In the genomic region with DNA sequence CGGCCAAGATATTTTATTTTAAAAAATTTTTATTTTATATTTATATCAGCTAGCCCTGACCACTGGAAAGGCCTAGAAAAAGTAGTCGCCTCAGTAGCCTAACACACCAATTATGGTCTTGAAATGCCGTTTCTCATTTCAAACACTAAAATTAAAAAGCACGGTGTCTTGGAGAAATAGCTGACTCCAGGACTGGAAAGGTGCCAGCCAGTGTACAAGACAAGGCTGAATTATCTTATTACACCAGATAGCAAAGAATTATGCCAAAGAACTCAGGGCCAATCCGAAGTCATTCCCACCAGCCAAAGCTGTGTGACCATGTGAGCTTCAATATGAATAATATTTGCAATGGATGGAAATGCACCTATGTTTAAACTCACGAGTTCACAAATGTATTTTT, we compare ENCODE assay signal across 33 cellular contexts. TPM values are rescaled to one million over a fixed set of nuclear protein-coding genes. Genes with fewer than 3 reads are reported as not detected.
"Had no signal": no experiment of that assay in that cellular context is flagged by ENCODE, and none has a peak within 500 bp of the region (broad histone marks: within the 10 kb centered on the region; RNA-seq: fewer than 3 reads in every experiment).

No MANE protein-coding gene starts in this region.

- H3K36me3 ChIP-seq: ascending aorta, cardiac muscle cell had no signal

- H3K4me1 ChIP-seq: ascending aorta had no signal

- H3K4me3 ChIP-seq: ascending aorta, cardiac muscle cell had no signal

- DNase-seq: activated B cell treated with CpG ODN at 0.5 μM for 24 hours; activated CD4-positive, alpha-beta memory T cell treated with anti-CD3 and anti-CD28 coated beads for 36 hours; activated CD4-positive, alpha-beta T cell treated with anti-CD3 and anti-CD28 coated beads for 4 hours; activated CD4-positive, alpha-beta T cell treated with anti-CD3 and anti-CD28 coated beads, Interleukin-2, amount 10 ng/mL, durations not matched to agents 24 days and 14 days; activated CD4-positive, alpha-beta T cell treated with anti-CD3 and anti-CD28 coated beads, Interleukin-2, amount 50 U/mL, for 1 hour; activated CD4-positive, alpha-beta T cell treated with anti-CD3 and anti-CD28 coated beads, Interleukin-2, amount 50 U/mL, for 4 hours; activated CD4-positive, CD25-positive, alpha-beta regulatory T cell treated with anti-CD3 and anti-CD28 coated beads, Interleukin-2, amount 50 U/mL, for 72 hours; activated CD8-positive, alpha-beta memory T cell treated with anti-CD3 and anti-CD28 coated beads, Interleukin-2, amount 50 U/mL, for 4 hours; activated CD8-positive, alpha-beta T cell treated with anti-CD3 and anti-CD28 coated beads for 36 hours; activated effector memory CD4-positive, alpha-beta T cell treated with anti-CD3 and anti-CD28 coated beads, Interleukin-2, amount 50 U/mL, for 16 hours; activated gamma-delta T cell treated with Interleukin-2 at 50 U/mL for 16 hours; activated naive CD4-positive, alpha-beta T cell; activated naive CD4-positive, alpha-beta T cell treated with anti-CD3 and anti-CD28 coated beads for 36 hours; activated naive CD4-positive, alpha-beta T cell treated with anti-CD3 and anti-CD28 coated beads, Interleukin-2, amount 50 U/mL, for 16 hours; activated naive CD8-positive, alpha-beta T cell treated with anti-CD3 and anti-CD28 coated beads for 36 hours; activated T-cell treated with anti-CD3 and anti-CD28 coated beads for 4 hours; activated T-cell treated with anti-CD3 and anti-CD28 coated beads, Interleukin-2, amount 50 U/mL, for 1 hour; activated T-cell treated with anti-CD3 and anti-CD28 coated beads, Interleukin-2, amount 50 U/mL, for 4 hours; activated T-cell treated with anti-CD3 and anti-CD28 coated beads, Interleukin-2, amount 50 U/mL, for 72 hours; anterior cingulate cortex; caudate nucleus; cerebellar nuclear complex; T-helper 1 cell; T-helper 2 cell; T-helper 9 cell had no signal

- H3K27me3 ChIP-seq: ascending aorta had no signal

- H3K9me3 ChIP-seq: ascending aorta had no signal

- H3K27ac ChIP-seq: ascending aorta, cardiac muscle cell, VCaP had no signal

RNA-seq across cellular contexts. Expression of a gene that starts 20.0 kb away (rescaled TPM):
- total RNA-seq: activated B cell treated with CpG ODN at 0.5 μM for 24 hours; activated CD4-positive, alpha-beta memory T cell treated with anti-CD3 and anti-CD28 coated beads for 36 hours; activated CD4-positive, alpha-beta T cell treated with anti-CD3 and anti-CD28 coated beads, Interleukin-2, amount 10 ng/mL, durations not matched to agents 24 days and 14 days; activated CD8-positive, alpha-beta memory T cell treated with anti-CD3 and anti-CD28 coated beads for 36 hours; activated CD8-positive, alpha-beta T cell treated with anti-CD3 and anti-CD28 coated beads for 36 hours; activated naive CD4-positive, alpha-beta T cell treated with anti-CD3 and anti-CD28 coated beads for 36 hours; activated naive CD4-positive, alpha-beta T cell treated with anti-CD3 and anti-CD28 coated beads, Interleukin-2, amount 50 U/mL, for 72 hours; activated naive CD8-positive, alpha-beta T cell treated with anti-CD3 and anti-CD28 coated beads for 36 hours; activated T-cell treated with anti-CD3 and anti-CD28 coated beads, Interleukin-2, amount 50 U/mL, for 4 hours; activated T-helper 1 cell treated with anti-CD3 and anti-CD28 coated beads, Interleukin-12 subunit alpha, Interleukin-12 subunit beta, Interleukin-2, Interleukin-4 antibody, amounts not matched to agents 30 ng/mL and 10 ng/mL and 1 ng/mL, durations not matched to agents 14 hours and 24 hours and 36 hours; activated T-helper 17 cell treated with anti-CD3 and anti-CD28 coated beads, Interleukin-2, amount 50 U/mL, for 72 hours; ascending aorta; cardiac muscle cell had no signal

RNA-seq across cellular contexts. Expression of a gene that starts 53.7 kb away (rescaled TPM):
- total RNA-seq: activated B cell treated with CpG ODN at 0.5 μM for 24 hours; activated CD4-positive, alpha-beta memory T cell treated with anti-CD3 and anti-CD28 coated beads for 36 hours; activated CD4-positive, alpha-beta T cell treated with anti-CD3 and anti-CD28 coated beads, Interleukin-2, amount 10 ng/mL, durations not matched to agents 24 days and 14 days; activated CD8-positive, alpha-beta memory T cell treated with anti-CD3 and anti-CD28 coated beads for 36 hours; activated CD8-positive, alpha-beta T cell treated with anti-CD3 and anti-CD28 coated beads for 36 hours; activated naive CD4-positive, alpha-beta T cell treated with anti-CD3 and anti-CD28 coated beads for 36 hours; activated naive CD4-positive, alpha-beta T cell treated with anti-CD3 and anti-CD28 coated beads, Interleukin-2, amount 50 U/mL, for 72 hours; activated naive CD8-positive, alpha-beta T cell treated with anti-CD3 and anti-CD28 coated beads for 36 hours; activated T-cell treated with anti-CD3 and anti-CD28 coated beads, Interleukin-2, amount 50 U/mL, for 4 hours; activated T-cell treated with anti-CD3 and anti-CD28 coated beads, Interleukin-2, amount 50 U/mL, for 72 hours; activated T-helper 1 cell treated with anti-CD3 and anti-CD28 coated beads, Interleukin-12 subunit alpha, Interleukin-12 subunit beta, Interleukin-2, Interleukin-4 antibody, amounts not matched to agents 30 ng/mL and 10 ng/mL and 1 ng/mL, durations not matched to agents 14 hours and 24 hours and 36 hours; bronchial epithelial cell had no signal
